ENCODE assay signal across 8 cellular contexts in genomic region chr6:30411515-30412207, GRCh38.
DNase-seq lines count a peak whose midpoint lies in the region; ATAC-seq and TF ChIP-seq lines count a peak whose summit lies in the region.

No MANE protein-coding gene starts in this region.

- no peak overlapping the region for H3K27ac ChIP-seq in DND-41 (ENCODE audit: low read length)

- TF ChIP-seq CTCF in DND-41 (IDR thresholded peaks at IDR 0.05; ENCODE audit: borderline replicate concordance, extremely low read depth, low read length, poor library complexity, severe bottlenecking), result peak; percentile 77

- H3K36me3 ChIP-seq in DND-41 (ENCODE audit: insufficient read depth, low read length), result no peaks in the 10 kb centered on the region

- no peaks in the 10 kb centered on the region for H3K79me2 ChIP-seq in DND-41 (ENCODE audit: insufficient read depth, low read length)

- H3K4me1 ChIP-seq in DND-41 (ENCODE audit: insufficient read depth, low read length), result no peaks in the 10 kb centered on the region

- H2AFZ ChIP-seq in DND-41 (ENCODE audit: low read depth, low read length), result no peak overlapping the region

- H3K4me2 ChIP-seq in DND-41 (ENCODE audit: insufficient read depth, low read length), result no peak overlapping the region

- no peak overlapping the region for H3K9ac ChIP-seq in DND-41 (ENCODE audit: low read depth, low read length)

- ATAC-seq in DND-41 (ENCODE audit: insufficient read depth, low read depth) (peak; percentile 87), GM18511 (IDR thresholded peaks at IDR 0.05; ENCODE audit: unreplicated experiment) (no peak), GM21360 (IDR thresholded peaks at IDR 0.05; ENCODE audit: unreplicated experiment) (no peak)

- no peaks in the 10 kb centered on the region; the same call in 1 of the 2 replicates for H4K20me1 ChIP-seq in DND-41 (ENCODE audit: insufficient read depth, low read length)

- peaks cover 3% of the 10 kb centered on the region for H3K9me3 ChIP-seq in DND-41 (ENCODE audit: insufficient read depth, low read length, severe bottlenecking)

- DNase-seq in DND-41, result peak; percentile 63
- peak; percentile 66 for DNase-seq in M059J (ENCODE audit: low read depth)
- peak; percentile 41 for DNase-seq in T-helper 9 cell
- DNase-seq in astrocyte of the hippocampus (ENCODE audit: low read depth, low spot score), result peak; percentile 53
- peak; percentile 48 for DNase-seq in kidney glomerular epithelial cell (lab: John Stamatoyannopoulos, UW)
- peak; percentile 55 to 59 for DNase-seq in stimulated activated CD4-positive, alpha-beta T cell treated with anti-CD3 and anti-CD28 coated beads, Interleukin-4, amount 100 ng/mL, for 4 hours

- peaks cover 38% of the 10 kb centered on the region for H3K27me3 ChIP-seq in DND-41 (ENCODE audit: insufficient read depth, low read length, poor library complexity)

- no peak overlapping the region for H3K4me3 ChIP-seq in DND-41 (ENCODE audit: low read depth in 1 of 2, low read length in 2 of 2)
